Comparison of ENCODE assay signal across 29 cellular contexts in the genomic region with DNA sequence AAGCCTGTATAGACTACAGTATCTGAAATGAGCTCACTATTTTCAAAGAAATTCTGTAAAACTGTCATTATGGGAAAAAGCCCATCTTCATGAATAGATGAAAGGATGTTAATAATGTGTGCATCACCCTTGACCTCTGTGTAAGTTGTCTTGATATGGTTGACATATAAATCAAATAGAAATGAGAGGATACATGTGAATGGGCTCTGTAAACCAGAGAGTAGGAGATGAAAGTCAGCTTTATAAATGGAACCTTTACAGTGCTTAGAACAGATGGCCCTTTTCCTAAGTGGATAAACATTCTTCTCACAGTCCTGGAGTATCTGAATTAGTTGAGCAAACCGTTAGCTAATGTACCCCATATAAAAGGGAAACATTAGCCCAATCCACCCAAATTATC.
"Had no signal": no experiment of that assay in that cellular context is flagged by ENCODE, and none has a peak within 500 bp of the region (broad histone marks: within the 10 kb centered on the region; RNA-seq: fewer than 3 reads in every experiment).

No MANE protein-coding gene starts in this region.

- H3K27ac ChIP-seq: cardiac muscle cell, Peyer's patch, SJSA1 had no signal

- H3K4me3 Mint-ChIP-seq: activated CD4-positive, alpha-beta T cell treated with anti-CD3 and anti-CD28 coated beads, Interleukin-2, amount 10 ng/mL, durations not matched to agents 24 days and 14 days; activated CD8-positive, alpha-beta T cell treated with anti-CD3 and anti-CD28 coated beads for 36 hours; activated naive CD8-positive, alpha-beta T cell treated with anti-CD3 and anti-CD28 coated beads for 36 hours; activated T-cell treated with anti-CD3 and anti-CD28 coated beads, Interleukin-2, amount 50 U/mL, for 72 hours; activated T-helper 17 cell treated with anti-CD3 and anti-CD28 coated beads, Interleukin-2, amount 50 U/mL, for 72 hours; T-helper 1 cell treated with Interleukin-12 subunit alpha and Interleukin-12 subunit beta and Interleukin-4 antibody, amounts not matched to agents 30 μg/mL and 1 μg/mL, for 36 hours; T-helper 2 cell treated with Interferon-gamma antibody and Interleukin-4, amounts not matched to agents 5 μg/mL and 100 μg/mL, for 36 hours had no signal

- DNase-seq: activated CD4-positive, alpha-beta T cell treated with anti-CD3 and anti-CD28 coated beads, Interleukin-2, amount 10 ng/mL, durations not matched to agents 24 days and 14 days; activated CD4-positive, alpha-beta T cell treated with anti-CD3 and anti-CD28 coated beads, Interleukin-2, amount 50 U/mL, for 4 hours; activated CD8-positive, alpha-beta T cell treated with anti-CD3 and anti-CD28 coated beads for 36 hours; activated effector memory CD4-positive, alpha-beta T cell treated with anti-CD3 and anti-CD28 coated beads, Interleukin-2, amount 50 U/mL, for 16 hours; activated naive CD4-positive, alpha-beta T cell; activated naive CD4-positive, alpha-beta T cell treated with anti-CD3 and anti-CD28 coated beads, Interleukin-2, amount 50 U/mL, for 16 hours; activated naive CD8-positive, alpha-beta T cell treated with anti-CD3 and anti-CD28 coated beads for 36 hours; activated T-cell treated with anti-CD3 and anti-CD28 coated beads, Interleukin-2, amount 50 U/mL, for 1 hour; activated T-cell treated with anti-CD3 and anti-CD28 coated beads, Interleukin-2, amount 50 U/mL, for 72 hours; amniotic stem cell; aorta; NCI-H1092 treated with DMSO at 0.1 percent for 48 hours; NCI-H1417; NCI-H146; NCI-H1930; NCI-H2081 treated with DMSO at 0.1 percent for 48 hours; NCI-H510A; NCI-H69; NK-92 treated with Interleukin-12 subunit alpha and Interleukin-12 subunit beta, amount 100 ng/mL, for 24 hours; PC-3; Peyer's patch; RPMI8226; SHP77 treated with DMSO at 0.1 percent for 48 hours; SK-N-SH had no signal

- H3K27me3 ChIP-seq: cardiac muscle cell, Peyer's patch, SJSA1 had no signal

- ATAC-seq: activated CD8-positive, alpha-beta T cell treated with anti-CD3 and anti-CD28 coated beads for 36 hours; activated T-cell treated with anti-CD3 and anti-CD28 coated beads, Interleukin-2, amount 50 U/mL, for 72 hours; activated T-helper 17 cell treated with anti-CD3 and anti-CD28 coated beads, Interleukin-2, amount 50 U/mL, for 72 hours; PC-3 had no signal

- H3K27ac Mint-ChIP-seq: activated CD4-positive, alpha-beta T cell treated with anti-CD3 and anti-CD28 coated beads, Interleukin-2, amount 10 ng/mL, durations not matched to agents 24 days and 14 days; activated CD8-positive, alpha-beta T cell treated with anti-CD3 and anti-CD28 coated beads for 36 hours; activated naive CD8-positive, alpha-beta T cell treated with anti-CD3 and anti-CD28 coated beads for 36 hours; activated T-cell treated with anti-CD3 and anti-CD28 coated beads, Interleukin-2, amount 50 U/mL, for 72 hours; activated T-helper 17 cell treated with anti-CD3 and anti-CD28 coated beads, Interleukin-2, amount 50 U/mL, for 72 hours; T-helper 1 cell treated with Interleukin-12 subunit alpha and Interleukin-12 subunit beta and Interleukin-4 antibody, amounts not matched to agents 30 μg/mL and 1 μg/mL, for 36 hours; T-helper 2 cell treated with Interferon-gamma antibody and Interleukin-4, amounts not matched to agents 5 μg/mL and 100 μg/mL, for 36 hours had no signal

- H3K9me3 Mint-ChIP-seq: activated CD4-positive, alpha-beta T cell treated with anti-CD3 and anti-CD28 coated beads, Interleukin-2, amount 10 ng/mL, durations not matched to agents 24 days and 14 days; activated CD8-positive, alpha-beta T cell treated with anti-CD3 and anti-CD28 coated beads for 36 hours; activated naive CD8-positive, alpha-beta T cell treated with anti-CD3 and anti-CD28 coated beads for 36 hours; activated T-helper 17 cell treated with anti-CD3 and anti-CD28 coated beads, Interleukin-2, amount 50 U/mL, for 72 hours; T-helper 1 cell treated with Interleukin-12 subunit alpha and Interleukin-12 subunit beta and Interleukin-4 antibody, amounts not matched to agents 30 μg/mL and 1 μg/mL, for 36 hours; T-helper 2 cell treated with Interferon-gamma antibody and Interleukin-4, amounts not matched to agents 5 μg/mL and 100 μg/mL, for 36 hours had no signal

- H3K9me3 ChIP-seq: Peyer's patch, SJSA1, SK-N-SH had no signal

- H3K36me3 ChIP-seq: cardiac muscle cell, Peyer's patch, SJSA1 had no signal

- H3K4me1 ChIP-seq: Peyer's patch had no signal

- H3K4me3 ChIP-seq: cardiac muscle cell, Peyer's patch, SJSA1 had no signal

- H3K4me1 Mint-ChIP-seq: activated CD4-positive, alpha-beta T cell treated with anti-CD3 and anti-CD28 coated beads, Interleukin-2, amount 10 ng/mL, durations not matched to agents 24 days and 14 days; activated T-helper 17 cell treated with anti-CD3 and anti-CD28 coated beads, Interleukin-2, amount 50 U/mL, for 72 hours had no signal

- H3K27me3 Mint-ChIP-seq: activated T-helper 17 cell treated with anti-CD3 and anti-CD28 coated beads, Interleukin-2, amount 50 U/mL, for 72 hours had no signal
